In the genomic region with DNA sequence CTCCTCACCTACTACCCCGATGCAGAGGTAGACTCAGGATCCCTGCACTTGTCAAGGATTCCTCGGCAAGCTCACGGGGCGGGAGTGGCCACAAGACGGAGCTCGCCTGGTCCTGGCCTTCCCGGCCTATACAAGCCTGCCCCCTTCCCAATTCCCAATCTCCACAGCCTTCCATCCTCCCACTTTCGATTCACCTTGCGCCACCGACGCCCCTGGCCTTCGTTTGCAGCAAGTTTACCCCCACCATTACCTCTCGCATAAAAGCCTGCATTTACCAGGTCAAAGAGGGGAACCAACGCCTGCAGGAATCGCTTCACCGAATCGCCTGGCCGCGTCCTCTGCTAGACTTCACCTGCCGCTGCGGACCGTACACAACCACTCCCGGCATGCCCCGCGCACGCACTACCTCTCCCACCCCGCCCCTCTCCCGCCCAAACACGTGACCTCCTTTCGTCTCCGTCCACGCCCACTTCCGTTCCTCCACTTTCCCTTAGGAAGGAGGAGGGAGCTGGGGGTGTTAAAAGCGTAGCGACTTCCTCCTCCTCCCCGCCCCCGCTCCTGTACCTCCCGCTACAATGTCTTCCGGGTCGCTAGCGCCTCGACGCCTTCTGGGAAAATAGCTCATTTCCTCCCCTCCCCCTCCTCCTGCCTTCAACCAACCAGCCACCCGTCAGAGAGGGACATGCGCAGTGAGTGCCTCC, we compare ENCODE assay signal across 1 cellular context.
TF ChIP-seq lines count a peak whose summit lies in the region.

ORC4 (minus strand) TSS at position 380 of the 701 bp plus-strand sequence. CDS start 44,779 bp downstream, outside the sequence.

TF ChIP-seq in K562, 482 proteins besides CTCF, POLR2A, EP300 and RAD21 (continued from another document and continues in another):
- peak in 1 of 2 experiments; percentile 64; a peak in 1 of 4 replicates for TF ChIP-seq TBL1XR1 (IDR thresholded peaks at IDR 0.05; ENCODE audit: low read length in 2 of 2)
- peak; percentile 90 for TF ChIP-seq POLR2G (IDR thresholded peaks at IDR 0.05; ENCODE audit: low read depth, low read length)
- TF ChIP-seq, protein P1, sequence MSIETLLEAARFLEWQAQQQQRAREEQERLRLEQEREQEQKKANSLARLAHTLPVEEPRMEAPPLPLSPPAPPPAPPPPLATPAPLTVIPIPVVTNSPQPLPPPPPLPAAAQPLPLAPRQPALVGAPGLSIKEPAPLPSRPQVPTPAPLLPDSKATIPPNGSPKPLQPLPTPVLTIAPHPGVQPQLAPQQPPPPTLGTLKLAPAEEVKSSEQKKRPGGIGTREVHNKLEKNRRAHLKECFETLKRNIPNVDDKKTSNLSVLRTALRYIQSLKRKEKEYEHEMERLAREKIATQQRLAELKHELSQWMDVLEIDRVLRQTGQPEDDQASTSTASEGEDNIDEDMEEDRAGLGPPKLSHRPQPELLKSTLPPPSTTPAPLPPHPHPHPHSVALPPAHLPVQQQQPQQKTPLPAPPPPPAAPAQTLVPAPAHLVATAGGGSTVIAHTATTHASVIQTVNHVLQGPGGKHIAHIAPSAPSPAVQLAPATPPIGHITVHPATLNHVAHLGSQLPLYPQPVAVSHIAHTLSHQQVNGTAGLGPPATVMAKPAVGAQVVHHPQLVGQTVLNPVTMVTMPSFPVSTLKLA (conservative IDR thresholded peaks at IDR 0.05), result peak; percentile 84 to 89
- TF ChIP-seq PRPF4 (IDR thresholded peaks at IDR 0.05; ENCODE audit: insufficient read depth, low read depth, low read length, poor library complexity, severe bottlenecking), result no peak
- TF ChIP-seq MITF (IDR thresholded peaks at IDR 0.05), result peak; percentile 44; the same call in 1 of the 2 replicates
- peak; percentile 30; the same call in 1 of the 2 replicates for TF ChIP-seq E2F4 (CRISPR knock-in tag; IDR thresholded peaks at IDR 0.05; ENCODE audit: low read depth)
- TF ChIP-seq TOE1 (IDR thresholded peaks at IDR 0.05; ENCODE audit: borderline replicate concordance), result peak; percentile 99
- no peak for TF ChIP-seq TOE1 (CRISPR knock-in tag; IDR thresholded peaks at IDR 0.05; ENCODE audit: borderline replicate concordance, low read depth)
- TF ChIP-seq TAF7 (tag; IDR thresholded peaks at IDR 0.05), result 0 out of 2 replicates have a peak, but pooled peaks have one; percentile 37
- TF ChIP-seq SPI1 (IDR thresholded peaks at IDR 0.05; ENCODE audit: borderline replicate concordance, low read depth, low read length), result peak; percentile 85
- TF ChIP-seq ZNF830 (CRISPR knock-in tag; IDR thresholded peaks at IDR 0.05), result 0 out of 2 replicates have a peak, but pooled peaks have one; percentile 35
- no peak for TF ChIP-seq ZFP91 (CRISPR knock-in tag; IDR thresholded peaks at IDR 0.05)
- no peak for TF ChIP-seq NFE2L1 (tag; IDR thresholded peaks at IDR 0.05; ENCODE audit: borderline replicate concordance, low read depth)
- peak; percentile 64; the same call in 1 of the 2 replicates for TF ChIP-seq MBD2 (IDR thresholded peaks at IDR 0.05; ENCODE audit: borderline replicate concordance, low read depth)
- peak; percentile 88 for TF ChIP-seq KDM5B (IDR thresholded peaks at IDR 0.05; ENCODE audit: insufficient replicate concordance, low read depth, low read length)
- no peak for TF ChIP-seq ZNF445 (CRISPR knock-in tag; IDR thresholded peaks at IDR 0.05; ENCODE audit: low read depth)
- peak; percentile 67; the same call in 1 of the 2 replicates for TF ChIP-seq ATF7 (IDR thresholded peaks at IDR 0.05)
- TF ChIP-seq CBX5 (IDR thresholded peaks at IDR 0.05; ENCODE audit: borderline replicate concordance, low read depth), result no peak
- TF ChIP-seq KLF1 (tag; IDR thresholded peaks at IDR 0.05), result 0 out of 2 replicates have a peak, but pooled peaks have one; percentile 33
- TF ChIP-seq SIN3A (IDR thresholded peaks at IDR 0.05; ENCODE audit: borderline replicate concordance in 2 of 2, control insufficient read depth in 1 of 2, low read depth in 2 of 2, low read length in 2 of 2), result peak in 1 of 2 experiments; percentile 13; a peak in 1 of 4 replicates
- TF ChIP-seq, protein P2, sequence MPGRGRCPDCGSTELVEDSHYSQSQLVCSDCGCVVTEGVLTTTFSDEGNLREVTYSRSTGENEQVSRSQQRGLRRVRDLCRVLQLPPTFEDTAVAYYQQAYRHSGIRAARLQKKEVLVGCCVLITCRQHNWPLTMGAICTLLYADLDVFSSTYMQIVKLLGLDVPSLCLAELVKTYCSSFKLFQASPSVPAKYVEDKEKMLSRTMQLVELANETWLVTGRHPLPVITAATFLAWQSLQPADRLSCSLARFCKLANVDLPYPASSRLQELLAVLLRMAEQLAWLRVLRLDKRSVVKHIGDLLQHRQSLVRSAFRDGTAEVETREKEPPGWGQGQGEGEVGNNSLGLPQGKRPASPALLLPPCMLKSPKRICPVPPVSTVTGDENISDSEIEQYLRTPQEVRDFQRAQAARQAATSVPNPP (IDR thresholded peaks at IDR 0.05; ENCODE audit: borderline replicate concordance, insufficient read depth, insufficient read length), result no peak
- TF ChIP-seq BHLHE40 (IDR thresholded peaks at IDR 0.05; ENCODE audit: low read length), result peak; percentile 90
- TF ChIP-seq, protein P3, sequence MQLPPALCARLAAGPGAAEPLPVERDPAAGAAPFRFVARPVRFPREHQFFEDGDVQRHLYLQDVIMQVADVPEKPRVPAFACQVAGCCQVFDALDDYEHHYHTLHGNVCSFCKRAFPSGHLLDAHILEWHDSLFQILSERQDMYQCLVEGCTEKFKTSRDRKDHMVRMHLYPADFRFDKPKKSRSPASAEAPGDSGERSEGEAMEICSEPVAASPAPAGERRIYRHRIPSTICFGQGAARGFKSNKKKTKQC (CRISPR knock-in tag; IDR thresholded peaks at IDR 0.05), result 0 out of 2 replicates have a peak, but pooled peaks have one; percentile 83
- TF ChIP-seq, protein P4, sequence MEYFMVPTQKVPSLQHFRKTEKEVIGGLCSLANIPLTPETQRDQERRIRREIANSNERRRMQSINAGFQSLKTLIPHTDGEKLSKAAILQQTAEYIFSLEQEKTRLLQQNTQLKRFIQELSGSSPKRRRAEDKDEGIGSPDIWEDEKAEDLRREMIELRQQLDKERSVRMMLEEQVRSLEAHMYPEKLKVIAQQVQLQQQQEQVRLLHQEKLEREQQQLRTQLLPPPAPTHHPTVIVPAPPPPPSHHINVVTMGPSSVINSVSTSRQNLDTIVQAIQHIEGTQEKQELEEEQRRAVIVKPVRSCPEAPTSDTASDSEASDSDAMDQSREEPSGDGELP (CRISPR knock-in tag; IDR thresholded peaks at IDR 0.05; ENCODE audit: borderline replicate concordance), result peak; percentile 82
- no peak for TF ChIP-seq KLF16 (IDR thresholded peaks at IDR 0.05)
- 0 out of 2 replicates have a peak, but pooled peaks have one; percentile 38 for TF ChIP-seq NR4A1 (CRISPR knock-in tag; IDR thresholded peaks at IDR 0.05)
- TF ChIP-seq NR4A1 (tag; IDR thresholded peaks at IDR 0.05), result no peak
- peak; percentile 75; the same call in 1 of the 2 replicates for TF ChIP-seq OTX1 (CRISPR knock-in tag; IDR thresholded peaks at IDR 0.05)
- TF ChIP-seq SOX6 (IDR thresholded peaks at IDR 0.05), result peak; percentile 50; the same call in 1 of the 2 replicates
- peak in 1 of 2 experiments; percentile 87; a peak in 2 of 4 replicates for TF ChIP-seq HDAC1 (IDR thresholded peaks at IDR 0.05)
- TF ChIP-seq TBP (optimal IDR thresholded peaks at IDR 0.05; ENCODE audit: low read depth, low read length), result peak; percentile 85
- TF ChIP-seq, protein P5, sequence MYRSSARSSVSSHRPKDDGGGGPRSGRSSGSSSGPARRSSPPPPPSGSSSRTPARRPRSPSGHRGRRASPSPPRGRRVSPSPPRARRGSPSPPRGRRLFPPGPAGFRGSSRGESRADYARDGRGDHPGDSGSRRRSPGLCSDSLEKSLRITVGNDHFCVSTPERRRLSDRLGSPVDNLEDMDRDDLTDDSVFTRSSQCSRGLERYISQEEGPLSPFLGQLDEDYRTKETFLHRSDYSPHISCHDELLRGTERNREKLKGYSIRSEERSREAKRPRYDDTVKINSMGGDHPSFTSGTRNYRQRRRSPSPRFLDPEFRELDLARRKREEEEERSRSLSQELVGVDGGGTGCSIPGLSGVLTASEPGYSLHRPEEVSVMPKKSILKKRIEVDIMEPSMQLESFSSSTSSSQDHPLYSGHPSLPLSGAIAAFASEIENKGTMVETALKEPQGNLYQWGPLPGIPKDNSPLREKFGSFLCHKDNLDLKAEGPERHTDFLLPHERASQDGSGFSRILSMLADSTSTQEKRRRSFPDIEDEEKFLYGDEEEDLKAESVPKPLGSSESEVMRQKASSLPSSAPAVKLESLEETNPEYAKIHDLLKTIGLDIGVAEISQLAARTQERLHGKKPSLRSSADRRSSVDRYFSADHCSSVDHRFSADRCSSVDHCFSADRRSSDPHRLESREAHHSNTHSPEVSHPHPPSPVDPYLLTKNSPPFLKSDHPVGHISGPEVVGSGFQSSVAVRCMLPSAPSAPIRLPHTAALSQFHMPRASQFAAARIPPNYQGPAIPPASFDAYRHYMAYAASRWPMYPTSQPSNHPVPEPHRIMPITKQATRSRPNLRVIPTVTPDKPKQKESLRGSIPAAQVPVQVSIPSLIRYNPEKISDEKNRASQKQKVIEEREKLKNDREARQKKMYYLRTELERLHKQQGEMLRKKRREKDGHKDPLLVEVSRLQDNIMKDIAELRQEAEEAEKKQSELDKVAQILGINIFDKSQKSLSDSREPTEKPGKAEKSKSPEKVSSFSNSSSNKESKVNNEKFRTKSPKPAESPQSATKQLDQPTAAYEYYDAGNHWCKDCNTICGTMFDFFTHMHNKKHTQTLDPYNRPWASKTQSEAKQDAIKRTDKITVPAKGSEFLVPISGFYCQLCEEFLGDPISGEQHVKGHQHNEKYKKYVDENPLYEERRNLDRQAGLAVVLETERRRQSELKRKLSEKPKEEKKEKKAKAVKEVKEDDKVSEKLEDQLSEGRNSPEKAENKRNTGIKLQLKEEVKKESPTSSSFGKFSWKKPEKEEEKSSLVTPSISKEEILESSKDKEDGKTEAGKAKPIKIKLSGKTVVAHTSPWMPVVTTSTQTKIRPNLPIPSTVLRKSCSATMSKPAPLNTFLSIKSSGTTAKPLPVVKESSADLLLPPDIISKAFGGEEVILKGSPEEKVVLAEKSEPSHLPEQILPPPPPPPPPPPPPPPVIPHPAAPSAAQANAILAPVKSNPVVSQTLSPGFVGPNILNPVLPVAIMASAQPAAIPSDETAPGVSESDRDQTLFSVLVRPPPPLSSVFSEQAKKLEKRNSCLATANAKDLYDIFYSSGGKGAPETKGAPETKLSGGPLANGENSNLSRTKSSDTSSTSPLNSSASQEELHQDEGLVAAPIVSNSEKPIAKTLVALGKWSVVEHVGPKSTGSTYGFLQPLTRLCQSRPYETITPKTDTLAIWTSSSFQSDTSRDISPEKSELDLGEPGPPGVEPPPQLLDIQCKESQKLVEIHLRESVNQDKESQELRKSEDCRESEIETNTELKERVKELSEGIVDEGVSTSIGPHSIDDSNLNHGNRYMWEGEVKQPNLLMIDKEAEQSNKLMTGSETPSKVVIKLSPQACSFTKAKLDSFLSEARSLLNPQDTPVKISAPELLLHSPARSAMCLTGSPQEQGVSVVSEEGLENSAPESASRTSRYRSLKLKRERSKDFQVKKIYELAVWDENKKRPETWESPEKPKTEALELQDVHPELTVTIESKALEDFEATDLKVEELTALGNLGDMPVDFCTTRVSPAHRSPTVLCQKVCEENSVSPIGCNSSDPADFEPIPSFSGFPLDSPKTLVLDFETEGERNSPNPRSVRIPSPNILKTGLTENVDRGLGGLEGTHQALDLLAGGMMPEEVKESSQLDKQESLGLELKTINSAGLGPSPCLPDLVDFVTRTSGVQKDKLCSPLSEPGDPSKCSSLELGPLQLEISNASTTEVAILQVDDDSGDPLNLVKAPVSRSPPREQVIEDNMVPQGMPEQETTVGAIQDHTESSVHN (IDR thresholded peaks at IDR 0.05; ENCODE audit: borderline replicate concordance in 1 of 2, low read depth in 1 of 2), result peak in 1 of 2 experiments; percentile 70; a peak in 1 of 4 replicates
- TF ChIP-seq CTBP1 (IDR thresholded peaks at IDR 0.05; ENCODE audit: borderline replicate concordance), result peak; percentile 91
- 0 out of 2 replicates have a peak, but pooled peaks have one; percentile 27 for TF ChIP-seq MTA1 (IDR thresholded peaks at IDR 0.05; ENCODE audit: borderline replicate concordance)
- peak; percentile 92 for TF ChIP-seq NBN (IDR thresholded peaks at IDR 0.05; ENCODE audit: low read depth)
